In the genomic region with DNA sequence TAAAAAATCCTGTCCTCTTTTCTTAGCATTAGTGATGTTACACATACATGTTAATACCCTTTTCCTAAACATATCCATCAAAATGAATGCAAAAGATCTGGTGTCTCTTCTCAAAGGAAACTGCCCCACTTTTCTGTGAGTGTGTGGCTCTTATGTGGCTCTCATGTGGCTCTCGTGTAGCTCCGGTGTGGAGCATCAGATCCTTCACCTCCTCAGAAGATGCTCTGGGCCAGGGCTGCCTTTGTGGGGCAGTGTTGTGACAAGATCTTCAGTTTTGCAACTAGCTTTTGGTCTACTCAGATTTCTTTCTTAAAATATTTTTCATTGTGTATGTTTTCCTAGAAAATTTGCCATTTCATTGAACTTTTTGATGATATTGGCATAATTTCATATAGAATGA, we compare ENCODE assay signal across 8 cellular contexts. TPM values are rescaled to one million over a fixed set of nuclear protein-coding genes. Genes with fewer than 3 reads are reported as not detected.
DNase-seq lines count a peak whose midpoint lies in the region; ATAC-seq and TF ChIP-seq lines count a peak whose summit lies in the region.

No MANE protein-coding gene starts in this region.

- H3K27ac ChIP-seq in DOHH2 (ENCODE audit: low read depth, low read length), result no peak overlapping the region

- H3K36me3 ChIP-seq in DOHH2 (ENCODE audit: control insufficient read depth, low read length), result no peaks in the 10 kb centered on the region

- no peaks in the 10 kb centered on the region for H3K9me2 ChIP-seq in DOHH2 (replicated peaks; ENCODE audit: control insufficient read depth, low read length)

- H3K4me2 ChIP-seq in DOHH2 (ENCODE audit: low read length), result no peak overlapping the region

- peaks cover 12% of the 10 kb centered on the region for H3K4me1 ChIP-seq in DOHH2 (ENCODE audit: control insufficient read depth, low read length)

- peaks cover 0 to 5% (median 3%) of the 10 kb centered on the region in 5 experiments for H3K9me3 Mint-ChIP-seq in brain
- no peaks in the 10 kb centered on the region for H3K9me3 Mint-ChIP-seq in natural killer cell treated with Interleukin-12 subunit alpha and Interleukin-12 subunit beta and Interleukin-15 and Interleukin-18, amount 100 ng/mL, for 72 hours
- H3K9me3 Mint-ChIP-seq in endothelial cell (ENCODE audit: unreplicated experiment), result no peaks in the 10 kb centered on the region

- H3F3A ChIP-seq in DOHH2 (ENCODE audit: control insufficient read depth, insufficient read depth), result no peaks in the 10 kb centered on the region

- peaks cover 28% of the 10 kb centered on the region for H3K4me1 Mint-ChIP-seq in brain
- H3K4me1 Mint-ChIP-seq in natural killer cell treated with Interleukin-12 subunit alpha and Interleukin-12 subunit beta and Interleukin-15 and Interleukin-18, amount 100 ng/mL, for 72 hours (ENCODE audit: low read depth in 2 of 2), result no peaks in the 10 kb centered on the region
- no peaks in the 10 kb centered on the region for H3K4me1 Mint-ChIP-seq in endothelial cell (ENCODE audit: unreplicated experiment)

- no peak overlapping the region for H3K4me3 ChIP-seq in DOHH2 (ENCODE audit: low read length)

- H3K4me3 Mint-ChIP-seq in brain (no peak overlapping the region), endothelial cell (ENCODE audit: unreplicated experiment) (no peak overlapping the region)
- H3K4me3 Mint-ChIP-seq in natural killer cell treated with Interleukin-12 subunit alpha and Interleukin-12 subunit beta and Interleukin-15 and Interleukin-18, amount 100 ng/mL, for 72 hours, result no peak overlapping the region

- H3K27me3 Mint-ChIP-seq in brain (peaks cover 3% of the 10 kb centered on the region), endothelial cell (ENCODE audit: unreplicated experiment) (peaks cover 1% of the 10 kb centered on the region)
- peaks cover 25 to 28% of the 10 kb centered on the region in 2 donors for H3K27me3 Mint-ChIP-seq in natural killer cell treated with Interleukin-12 subunit alpha and Interleukin-12 subunit beta and Interleukin-15 and Interleukin-18, amount 100 ng/mL, for 72 hours

- no peak for ATAC-seq in activated CD4-positive, CD25-positive, alpha-beta regulatory T cell treated with anti-CD3 and anti-CD28 coated beads, Interleukin-2, amount 50 U/mL, for 24 hours
- no peak for ATAC-seq in HG03432 (IDR thresholded peaks at IDR 0.05; ENCODE audit: unreplicated experiment)
- ATAC-seq in natural killer cell treated with Interleukin-12 subunit alpha and Interleukin-12 subunit beta and Interleukin-15 and Interleukin-18, amount 100 ng/mL, for 72 hours, result no peak

- H3K27ac Mint-ChIP-seq in brain (peak overlapping the region in 4 of 5 experiments; percentile 11 to 70 (median 33)), endothelial cell (ENCODE audit: unreplicated experiment) (no peak overlapping the region)
- H3K27ac Mint-ChIP-seq in natural killer cell treated with Interleukin-12 subunit alpha and Interleukin-12 subunit beta and Interleukin-15 and Interleukin-18, amount 100 ng/mL, for 72 hours, result no peak overlapping the region

- peak; percentile 41 for DNase-seq in M059J (ENCODE audit: low read depth)
- DNase-seq in midbrain (lab: John Stamatoyannopoulos, UW), result peak; percentile 44
- no peak for DNase-seq in natural killer cell treated with Interleukin-12 subunit alpha and Interleukin-12 subunit beta and Interleukin-15 and Interleukin-18, amount 100 ng/mL, for 72 hours (ENCODE audit: low spot score)
- no peak for DNase-seq in endothelial cell (ENCODE audit: low spot score)

- H3K36me3 Mint-ChIP-seq in brain, result peaks cover 7% of the 10 kb centered on the region
- no peaks in the 10 kb centered on the region for H3K36me3 Mint-ChIP-seq in natural killer cell treated with Interleukin-12 subunit alpha and Interleukin-12 subunit beta and Interleukin-15 and Interleukin-18, amount 100 ng/mL, for 72 hours
- H3K36me3 Mint-ChIP-seq in endothelial cell (ENCODE audit: low read depth, unreplicated experiment), result no peaks in the 10 kb centered on the region

- H4K20me1 ChIP-seq in DOHH2 (ENCODE audit: control insufficient read depth, insufficient read depth, low read depth, low read length), result no peaks in the 10 kb centered on the region

- H3K9me3 ChIP-seq in DOHH2 (ENCODE audit: control insufficient read depth, insufficient read depth, low read length), result no peaks in the 10 kb centered on the region

- no peaks in the 10 kb centered on the region for H3K79me2 ChIP-seq in DOHH2 (ENCODE audit: control insufficient read depth, low read length)

- H3K27me3 ChIP-seq in DOHH2 (ENCODE audit: control insufficient read depth, low read length), result peaks cover 8% of the 10 kb centered on the region; the same call in 1 of the 2 replicates

- TF ChIP-seq CTCF in DOHH2 (IDR thresholded peaks at IDR 0.05; ENCODE audit: low read depth, low read length, poor library complexity, severe bottlenecking), result peak; percentile 26
- TF ChIP-seq CTCF in brain (conservative IDR thresholded peaks at IDR 0.05), result peak in 1 of 2 experiments; percentile 39
- TF ChIP-seq CTCF in endothelial cell (IDR thresholded peaks at IDR 0.05; ENCODE audit: unreplicated experiment), result no peak

RNA-seq across cellular contexts. Expression of a gene that starts 19.3 kb away (rescaled TPM):
- total RNA-seq in M059J (2014; rRNA removed; shearing (Covaris generic)), result 3.6 and 5.9 TPM in 2 replicates
- polyA plus RNA-seq in brain (ENCODE audit: insufficient read depth, low read depth, low replicate concordance), result 7.5 TPM
- total RNA-seq in natural killer cell treated with Interleukin-12 subunit alpha and Interleukin-12 subunit beta and Interleukin-15 and Interleukin-18, amount 100 ng/mL, for 72 hours, result 1 to 10 TPM; 1.2 to 7.4 TPM
- 3.3 TPM for total RNA-seq in endothelial cell (ENCODE audit: unreplicated experiment)

Comparison
In these comparisons a context has a peak if more than half of its experiments do, and no peak if none do; other contexts are left out.
1. DNase-seq: peak in M059J (single experiment) and midbrain (single experiment); none in natural killer cell treated with Interleukin-12 subunit alpha and Interleukin-12 subunit beta and Interleukin-15 and Interleukin-18, amount 100 ng/mL, for 72 hours (single experiment) and endothelial cell (single experiment).
2. H3K27ac Mint-ChIP-seq: peak in brain (4 of 5); none in natural killer cell treated with Interleukin-12 subunit alpha and Interleukin-12 subunit beta and Interleukin-15 and Interleukin-18, amount 100 ng/mL, for 72 hours (0 of 2) and endothelial cell (single experiment).